Comparison of ENCODE assay signal across 10 cellular contexts in genomic region chr20:38001173-38001875, GRCh38. TPM values are rescaled to one million over a fixed set of nuclear protein-coding genes. Genes with fewer than 3 reads are reported as not detected.
DNase-seq lines count a peak whose midpoint lies in the region; ATAC-seq and TF ChIP-seq lines count a peak whose summit lies in the region.
"Had no signal": no experiment of that assay in that cellular context is flagged by ENCODE, and none has a peak within 500 bp of the region (broad histone marks: within the 10 kb centered on the region; RNA-seq: fewer than 3 reads in every experiment).

No MANE protein-coding gene starts in this region.

- H3K36me3 ChIP-seq in GM23248 (ENCODE audit: low read depth) = peaks cover 11% of the 10 kb centered on the region; the same call in 1 of the 2 replicates
- H3K36me3 ChIP-seq: uterus had no signal

- WGBS in GM23248 (ENCODE audit: low coverage in 1 of 2, low lambda C conversion rate in 2 of 2, missing lambda C conversion rate in 2 of 2), 2 experiments = 31% methylated on average over 6 of the region's 6 CpGs

- no peaks in the 10 kb centered on the region for H3K79me2 ChIP-seq in GM23248 (ENCODE audit: insufficient read depth)

- peaks cover 16% of the 10 kb centered on the region for H3K4me1 ChIP-seq in GM23248 (ENCODE audit: insufficient read depth)
- H3K4me1 ChIP-seq: Caco-2, uterus had no signal

- TF ChIP-seq CTCF in foreskin fibroblast (IDR thresholded peaks at IDR 0.05; ENCODE audit: low read depth, low read length) (no peak), GM20000 (IDR thresholded peaks at IDR 0.05; ENCODE audit: extremely low read depth, missing control alignments) (no peak), GM13976 (IDR thresholded peaks at IDR 0.05; ENCODE audit: borderline replicate concordance, control extremely low read depth, extremely low read depth, insufficient read depth, missing control alignments) (no peak)

- H4K20me1 ChIP-seq in GM23248 (ENCODE audit: insufficient read depth) = no peaks in the 10 kb centered on the region

- DNase-seq in AG08395 (ENCODE audit: low spot score) = peak; percentile 76
- peak; percentile 88 for DNase-seq in GM23248
- DNase-seq in activated T-cell treated with anti-CD3 and anti-CD28 coated beads, Interleukin-2, amount 50 U/mL, for 48 hours = peak; percentile 35 to 45
- peak; percentile 53 to 76 for DNase-seq in foreskin fibroblast
- no peak for DNase-seq in GM20000 (ENCODE audit: low spot score)
- DNase-seq in GM13976 (ENCODE audit: low spot score) = no peak
- no peak for DNase-seq in medulla oblongata (ENCODE audit: extremely low spot score)
- DNase-seq: uterus had no signal

- in situ Hi-C loops in GM23248 (cut with MboI) (no loop called here), GM13976 (cut with MboI; ENCODE audit: low sequenced_read_pairs, unreplicated experiment) (no loop called here)

- no peaks in the 10 kb centered on the region for H3K9me2 ChIP-seq in GM23248 (ENCODE audit: insufficient read depth)

- no peaks in the 10 kb centered on the region for H3K9me3 ChIP-seq in GM23248 (ENCODE audit: low read depth)
- H3K9me3 ChIP-seq: Caco-2, uterus had no signal

- no peak overlapping the region for H2AFZ ChIP-seq in GM23248

- H3K4me3 ChIP-seq in GM23248 (no peak overlapping the region), foreskin fibroblast (ENCODE audit: low read depth in 1 of 2, low read length in 2 of 2) (no peak overlapping the region)
- H3K4me3 ChIP-seq: uterus had no signal

- no peaks in the 10 kb centered on the region for H3K27me3 ChIP-seq in GM23248 (replicated peaks; ENCODE audit: insufficient read depth)
- H3K27me3 ChIP-seq: uterus had no signal

- H3K4me2 ChIP-seq in GM23248 (ENCODE audit: unreplicated experiment) = peak overlapping the region; percentile 75

- H3F3A ChIP-seq in GM23248 (ENCODE audit: insufficient read depth) = peaks cover 34% of the 10 kb centered on the region

- H3K9ac ChIP-seq in GM23248 = peak overlapping the region; percentile 34; the same call in 1 of the 2 replicates

- no peak for ATAC-seq in GM21367 (IDR thresholded peaks at IDR 0.05; ENCODE audit: unreplicated experiment)

- H3K27ac ChIP-seq in GM23248 = peak overlapping the region; percentile 77
- H3K27ac ChIP-seq: uterus had no signal

RNA-seq across cellular contexts. Expression of gene TTI1, which starts 31.9 kb away (rescaled TPM):
- total RNA-seq in GM23248 (2014; rRNA removed; shearing (Covaris generic)) = 9.9 and 12.1 TPM in 2 replicates
- 12.2 and 13.3 TPM in 2 replicates for polyA plus RNA-seq in GM23248 (2016; fragmentation: Nextera tagmentation; extraction: Ambion mirVana)

RNA-seq across cellular contexts. Expression of gene RPRD1B, which starts 32.2 kb away (rescaled TPM):
- total RNA-seq in GM23248 (2014; rRNA removed; shearing (Covaris generic)) = 13.5 and 19.6 TPM in 2 replicates
- 14.4 and 15.6 TPM in 2 replicates for polyA plus RNA-seq in GM23248 (2016; fragmentation: Nextera tagmentation; extraction: Ambion mirVana)

Comparison
In these comparisons a context has a peak if more than half of its experiments do, and no peak if none do; other contexts are left out.
1. DNase-seq: peak in AG08395 (single experiment), GM23248 (single experiment), activated T-cell treated with anti-CD3 and anti-CD28 coated beads, Interleukin-2, amount 50 U/mL, for 48 hours (2 of 2) and foreskin fibroblast (2 of 2); none in GM20000 (single experiment), GM13976 (single experiment) and medulla oblongata (single experiment).